2 cellular contexts compared by ENCODE assay signal in the genomic region with DNA sequence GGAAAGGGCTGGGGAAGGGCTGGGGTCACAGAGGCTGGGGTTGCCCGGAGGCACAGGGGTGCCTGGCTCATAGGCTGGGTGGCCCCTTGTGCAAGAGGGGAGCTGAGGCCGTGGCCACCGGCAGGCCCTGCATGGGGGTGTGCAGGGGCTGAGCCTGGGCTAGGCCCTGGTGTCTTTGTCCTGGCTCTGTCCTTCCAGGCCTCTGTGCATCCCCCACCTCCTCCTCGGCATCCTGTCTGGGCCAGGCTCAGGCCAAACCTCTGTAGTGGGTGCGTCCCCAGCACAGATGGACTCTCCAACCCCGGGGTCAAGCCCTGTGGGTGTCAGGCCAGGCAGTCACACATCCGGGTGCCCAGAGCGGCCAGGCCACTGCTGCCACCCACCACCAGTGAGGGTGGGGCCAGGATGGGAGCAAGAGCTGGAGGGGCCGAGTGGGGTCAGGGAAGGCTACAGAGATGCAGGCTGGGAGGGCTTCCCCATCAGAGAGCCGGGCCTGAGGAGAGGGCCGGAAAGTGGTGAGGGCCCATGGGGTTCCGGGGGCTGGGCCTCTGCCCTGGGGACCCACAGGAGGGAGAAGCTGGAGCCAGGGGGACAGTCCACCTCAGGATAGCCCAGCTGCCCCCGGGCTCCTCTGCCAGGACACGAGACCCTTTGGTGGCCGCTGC.
TF ChIP-seq lines count a peak whose summit lies in the region.

No MANE protein-coding gene starts in this region.

TF ChIP-seq in H1, 55 proteins besides CTCF, POLR2A, EP300 and RAD21:
- TF ChIP-seq POU5F1 (IDR thresholded peaks at IDR 0.05; ENCODE audit: low read depth, low read length) (no peak), GTF2F1 (IDR thresholded peaks at IDR 0.05; ENCODE audit: borderline replicate concordance, low read depth, low read length) (no peak), ZNF274 (IDR thresholded peaks at IDR 0.05; ENCODE audit: borderline replicate concordance, extremely low read depth, low read length) (no peak), SAP30 (IDR thresholded peaks at IDR 0.05; ENCODE audit: insufficient read depth, insufficient replicate concordance, low read length) (no peak), CBX8 (IDR thresholded peaks at IDR 0.05; ENCODE audit: borderline replicate concordance, low read depth, low read length) (no peak), TAF7 (optimal IDR thresholded peaks at IDR 0.05; ENCODE audit: borderline replicate concordance, low read depth, low read length) (no peak), RXRA (IDR thresholded peaks at IDR 0.05; ENCODE audit: insufficient read depth, low read depth, low read length) (no peak), PHF8 (conservative IDR thresholded peaks at IDR 0.05; ENCODE audit: low read depth, low read length) (no peak), BRCA1 (IDR thresholded peaks at IDR 0.05; ENCODE audit: low read depth, low read length) (no peak), BACH1 (IDR thresholded peaks at IDR 0.05; ENCODE audit: low read length) (no peak), CREB1 (IDR thresholded peaks at IDR 0.05) (no peak), SRF (IDR thresholded peaks at IDR 0.05; ENCODE audit: low read depth, low read length) (no peak), TCF12 (IDR thresholded peaks at IDR 0.05; ENCODE audit: low read depth, low read length) (no peak)
- TF ChIP-seq, protein P1, sequence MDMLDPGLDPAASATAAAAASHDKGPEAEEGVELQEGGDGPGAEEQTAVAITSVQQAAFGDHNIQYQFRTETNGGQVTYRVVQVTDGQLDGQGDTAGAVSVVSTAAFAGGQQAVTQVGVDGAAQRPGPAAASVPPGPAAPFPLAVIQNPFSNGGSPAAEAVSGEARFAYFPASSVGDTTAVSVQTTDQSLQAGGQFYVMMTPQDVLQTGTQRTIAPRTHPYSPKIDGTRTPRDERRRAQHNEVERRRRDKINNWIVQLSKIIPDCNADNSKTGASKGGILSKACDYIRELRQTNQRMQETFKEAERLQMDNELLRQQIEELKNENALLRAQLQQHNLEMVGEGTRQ (IDR thresholded peaks at IDR 0.05; ENCODE audit: low read length), result no peak

TF ChIP-seq in liver, 16 proteins besides CTCF, POLR2A, EP300 and RAD21:
- TF ChIP-seq HNF4G (IDR thresholded peaks at IDR 0.05), result no peak
- TF ChIP-seq EGR1 (IDR thresholded peaks at IDR 0.05; ENCODE audit: low read depth in 2 of 2), result no peak
- TF ChIP-seq SP1 (IDR thresholded peaks at IDR 0.05), result no peak
- TF ChIP-seq, protein P2, sequence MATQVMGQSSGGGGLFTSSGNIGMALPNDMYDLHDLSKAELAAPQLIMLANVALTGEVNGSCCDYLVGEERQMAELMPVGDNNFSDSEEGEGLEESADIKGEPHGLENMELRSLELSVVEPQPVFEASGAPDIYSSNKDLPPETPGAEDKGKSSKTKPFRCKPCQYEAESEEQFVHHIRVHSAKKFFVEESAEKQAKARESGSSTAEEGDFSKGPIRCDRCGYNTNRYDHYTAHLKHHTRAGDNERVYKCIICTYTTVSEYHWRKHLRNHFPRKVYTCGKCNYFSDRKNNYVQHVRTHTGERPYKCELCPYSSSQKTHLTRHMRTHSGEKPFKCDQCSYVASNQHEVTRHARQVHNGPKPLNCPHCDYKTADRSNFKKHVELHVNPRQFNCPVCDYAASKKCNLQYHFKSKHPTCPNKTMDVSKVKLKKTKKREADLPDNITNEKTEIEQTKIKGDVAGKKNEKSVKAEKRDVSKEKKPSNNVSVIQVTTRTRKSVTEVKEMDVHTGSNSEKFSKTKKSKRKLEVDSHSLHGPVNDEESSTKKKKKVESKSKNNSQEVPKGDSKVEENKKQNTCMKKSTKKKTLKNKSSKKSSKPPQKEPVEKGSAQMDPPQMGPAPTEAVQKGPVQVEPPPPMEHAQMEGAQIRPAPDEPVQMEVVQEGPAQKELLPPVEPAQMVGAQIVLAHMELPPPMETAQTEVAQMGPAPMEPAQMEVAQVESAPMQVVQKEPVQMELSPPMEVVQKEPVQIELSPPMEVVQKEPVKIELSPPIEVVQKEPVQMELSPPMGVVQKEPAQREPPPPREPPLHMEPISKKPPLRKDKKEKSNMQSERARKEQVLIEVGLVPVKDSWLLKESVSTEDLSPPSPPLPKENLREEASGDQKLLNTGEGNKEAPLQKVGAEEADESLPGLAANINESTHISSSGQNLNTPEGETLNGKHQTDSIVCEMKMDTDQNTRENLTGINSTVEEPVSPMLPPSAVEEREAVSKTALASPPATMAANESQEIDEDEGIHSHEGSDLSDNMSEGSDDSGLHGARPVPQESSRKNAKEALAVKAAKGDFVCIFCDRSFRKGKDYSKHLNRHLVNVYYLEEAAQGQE (IDR thresholded peaks at IDR 0.05), result no peak
- TF ChIP-seq GABPA (IDR thresholded peaks at IDR 0.05 in 1 of 2, conservative IDR thresholded peaks at IDR 0.05 in 1 of 2), result no peak
- TF ChIP-seq FOXA2 (IDR thresholded peaks at IDR 0.05), result no peak
- TF ChIP-seq, protein P3, sequence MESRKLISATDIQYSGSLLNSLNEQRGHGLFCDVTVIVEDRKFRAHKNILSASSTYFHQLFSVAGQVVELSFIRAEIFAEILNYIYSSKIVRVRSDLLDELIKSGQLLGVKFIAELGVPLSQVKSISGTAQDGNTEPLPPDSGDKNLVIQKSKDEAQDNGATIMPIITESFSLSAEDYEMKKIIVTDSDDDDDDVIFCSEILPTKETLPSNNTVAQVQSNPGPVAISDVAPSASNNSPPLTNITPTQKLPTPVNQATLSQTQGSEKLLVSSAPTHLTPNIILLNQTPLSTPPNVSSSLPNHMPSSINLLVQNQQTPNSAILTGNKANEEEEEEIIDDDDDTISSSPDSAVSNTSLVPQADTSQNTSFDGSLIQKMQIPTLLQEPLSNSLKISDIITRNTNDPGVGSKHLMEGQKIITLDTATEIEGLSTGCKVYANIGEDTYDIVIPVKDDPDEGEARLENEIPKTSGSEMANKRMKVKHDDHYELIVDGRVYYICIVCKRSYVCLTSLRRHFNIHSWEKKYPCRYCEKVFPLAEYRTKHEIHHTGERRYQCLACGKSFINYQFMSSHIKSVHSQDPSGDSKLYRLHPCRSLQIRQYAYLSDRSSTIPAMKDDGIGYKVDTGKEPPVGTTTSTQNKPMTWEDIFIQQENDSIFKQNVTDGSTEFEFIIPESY (IDR thresholded peaks at IDR 0.05), result no peak
- TF ChIP-seq RXRA (IDR thresholded peaks at IDR 0.05), result peak in 1 of 2 donors; percentile 34
- TF ChIP-seq JUND (IDR thresholded peaks at IDR 0.05), result no peak
- TF ChIP-seq, protein P4, sequence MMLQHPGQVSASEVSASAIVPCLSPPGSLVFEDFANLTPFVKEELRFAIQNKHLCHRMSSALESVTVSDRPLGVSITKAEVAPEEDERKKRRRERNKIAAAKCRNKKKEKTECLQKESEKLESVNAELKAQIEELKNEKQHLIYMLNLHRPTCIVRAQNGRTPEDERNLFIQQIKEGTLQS (IDR thresholded peaks at IDR 0.05), result no peak
- TF ChIP-seq YY1 (IDR thresholded peaks at IDR 0.05), result no peak
- TF ChIP-seq, protein P5, sequence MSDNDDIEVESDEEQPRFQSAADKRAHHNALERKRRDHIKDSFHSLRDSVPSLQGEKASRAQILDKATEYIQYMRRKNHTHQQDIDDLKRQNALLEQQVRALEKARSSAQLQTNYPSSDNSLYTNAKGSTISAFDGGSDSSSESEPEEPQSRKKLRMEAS (IDR thresholded peaks at IDR 0.05), result no peak
- TF ChIP-seq FOXA1 (IDR thresholded peaks at IDR 0.05), result no peak
- no peak for TF ChIP-seq TAF1 (conservative IDR thresholded peaks at IDR 0.05)
- TF ChIP-seq HNF4A (conservative IDR thresholded peaks at IDR 0.05), result peak in 1 of 2 donors; percentile 63
- peak; percentile 47 for TF ChIP-seq NR2F2 (IDR thresholded peaks at IDR 0.05)
